ENCODE assay signal across 8 cellular contexts in the genomic region with DNA sequence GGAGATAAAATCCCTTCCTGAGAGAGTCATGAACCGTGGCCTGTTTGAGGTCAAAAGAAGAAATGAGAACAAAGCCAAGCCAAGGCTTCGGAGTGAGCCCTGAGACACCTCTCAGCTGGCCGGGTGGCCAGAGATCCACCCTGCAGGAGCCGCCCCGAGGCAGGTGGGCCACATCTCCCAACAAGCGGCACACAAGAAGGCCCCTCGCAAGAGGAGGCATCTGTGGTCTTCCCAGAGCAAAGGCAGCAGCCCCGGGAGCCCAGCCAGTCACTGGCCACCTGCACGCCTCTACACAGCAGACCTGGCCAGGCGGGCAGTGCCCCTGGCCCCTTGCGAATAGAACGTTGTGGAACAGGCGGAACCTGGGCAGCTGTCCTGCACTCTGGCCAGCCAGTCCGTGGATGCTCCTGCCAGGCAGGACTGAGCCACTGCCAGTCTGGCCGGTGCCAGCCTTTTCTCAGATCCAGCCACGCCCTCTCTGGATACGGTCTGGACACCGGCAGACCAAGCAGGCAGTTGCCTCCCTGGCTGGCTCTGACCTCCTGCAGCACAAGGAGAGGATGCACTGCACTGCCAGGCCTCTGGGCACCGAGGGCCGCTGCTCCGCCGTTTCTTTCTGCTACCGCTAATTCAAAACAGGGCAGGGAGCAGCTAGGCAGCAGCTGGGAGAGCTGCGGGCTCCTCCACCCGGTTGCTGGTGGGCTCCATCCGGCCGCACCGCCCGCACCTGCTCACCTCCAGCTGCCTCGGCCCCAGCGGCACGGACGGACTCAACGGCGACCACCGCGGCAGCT. TPM values are rescaled to one million over a fixed set of nuclear protein-coding genes. Genes with fewer than 3 reads are reported as not detected.
DNase-seq lines count a peak whose midpoint lies in the region; ATAC-seq and TF ChIP-seq lines count a peak whose summit lies in the region.

No MANE protein-coding gene starts in this region.

- peak overlapping the region; percentile 5 for H3K4me3 ChIP-seq in fibroblast of the aortic adventitia (ENCODE audit: low read depth, low read length)
- H3K4me3 ChIP-seq in neuronal stem cell (ENCODE audit: low read length in 2 of 2) = no peak overlapping the region

- H3K27me3 Mint-ChIP-seq in HFFc6 (ENCODE audit: insufficient read depth) = peaks cover 8% of the 10 kb centered on the region
- peaks cover 83% of the 10 kb centered on the region for H3K27me3 Mint-ChIP-seq in activated T-cell treated with anti-CD3 and anti-CD28 coated beads, Interleukin-2, amount 50 U/mL, for 24 hours

- H2BK120ac ChIP-seq in neuronal stem cell (ENCODE audit: low read depth, low read length) = no peak overlapping the region

- H3K4ac ChIP-seq in neuronal stem cell (ENCODE audit: low read length) = peak overlapping the region; percentile 46

- H3K4me1 ChIP-seq in neuronal stem cell (ENCODE audit: control insufficient read depth in 2 of 2, insufficient read depth in 1 of 2, low read depth in 1 of 2, low read length in 2 of 2) = peaks cover 4 to 10% of the 10 kb centered on the region in 2 donors

- ATAC-seq in HG03521 (IDR thresholded peaks at IDR 0.05; ENCODE audit: unreplicated experiment) = no peak

- H3K27ac ChIP-seq in neuronal stem cell (replicated peaks; ENCODE audit: low read length) = no peak overlapping the region

- no peak overlapping the region for H4K91ac ChIP-seq in neuronal stem cell (ENCODE audit: low read depth, low read length, poor library complexity)

- no peaks in the 10 kb centered on the region for H3K27me3 ChIP-seq in neuronal stem cell (ENCODE audit: control insufficient read depth in 3 of 3, insufficient read depth in 3 of 3, low read depth in 1 of 3, low read length in 3 of 3)

- peak overlapping the region; percentile 99 for H2BK15ac ChIP-seq in neuronal stem cell (ENCODE audit: low read length)

- H3K9me3 ChIP-seq in neuronal stem cell (replicated peaks in 1 of 2; ENCODE audit: control insufficient read depth in 2 of 2, insufficient read depth in 1 of 2, low read depth in 1 of 2, low read length in 2 of 2) = no peaks in the 10 kb centered on the region

- TF ChIP-seq CTCF in fibroblast of the aortic adventitia (IDR thresholded peaks at IDR 0.05; ENCODE audit: insufficient read depth, low read length) (no peak), HFFc6 (IDR thresholded peaks at IDR 0.05) (no peak)

- H3K36me3 Mint-ChIP-seq in HFFc6 (ENCODE audit: low read depth) = no peaks in the 10 kb centered on the region
- H3K36me3 Mint-ChIP-seq in activated T-cell treated with anti-CD3 and anti-CD28 coated beads, Interleukin-2, amount 50 U/mL, for 24 hours (ENCODE audit: low read depth) = no peaks in the 10 kb centered on the region

- DNase-seq in Ammon's horn (ENCODE audit: low spot score) = peak; percentile 56
- peak; percentile 78 for DNase-seq in NCI-H69 (lab: John Stamatoyannopoulos, UW)
- no peak for DNase-seq in fibroblast of the aortic adventitia (ENCODE audit: low read depth)
- DNase-seq in neuronal stem cell (ENCODE audit: low spot score) = no peak
- DNase-seq in HFFc6 = no peak
- no peak for DNase-seq in Kasumi-1 (lab: John Stamatoyannopoulos, UW)
- DNase-seq in activated T-cell treated with anti-CD3 and anti-CD28 coated beads, Interleukin-2, amount 50 U/mL, for 24 hours = no peak

- peak overlapping the region; percentile 16 for H2BK5ac ChIP-seq in neuronal stem cell (ENCODE audit: low read length)

- no peaks in the 10 kb centered on the region for H3K4me1 Mint-ChIP-seq in HFFc6 (ENCODE audit: low read depth)
- H3K4me1 Mint-ChIP-seq in activated T-cell treated with anti-CD3 and anti-CD28 coated beads, Interleukin-2, amount 50 U/mL, for 24 hours (ENCODE audit: low read depth) = peaks cover 4% of the 10 kb centered on the region

- peaks cover 4% of the 10 kb centered on the region; the same call in 1 of the 2 replicates for H3K9me3 Mint-ChIP-seq in HFFc6
- H3K9me3 Mint-ChIP-seq in activated T-cell treated with anti-CD3 and anti-CD28 coated beads, Interleukin-2, amount 50 U/mL, for 24 hours = no peaks in the 10 kb centered on the region

- peak overlapping the region; percentile 33 for H2AK5ac ChIP-seq in neuronal stem cell (ENCODE audit: low read depth, low read length)

- H3K79me1 ChIP-seq in neuronal stem cell (ENCODE audit: low read depth, low read length) = no peaks in the 10 kb centered on the region

- peak overlapping the region; percentile 32 for H3K23ac ChIP-seq in neuronal stem cell (ENCODE audit: low read depth, low read length, poor library complexity)

- peak overlapping the region; percentile 73 for H3K18ac ChIP-seq in neuronal stem cell (ENCODE audit: low read length)

- no peak overlapping the region for H3K27ac Mint-ChIP-seq in HFFc6
- no peak overlapping the region for H3K27ac Mint-ChIP-seq in activated T-cell treated with anti-CD3 and anti-CD28 coated beads, Interleukin-2, amount 50 U/mL, for 24 hours

- H3K4me2 ChIP-seq in neuronal stem cell (ENCODE audit: insufficient read depth, low read length, poor library complexity, severe bottlenecking) = no peak overlapping the region

- peak overlapping the region; percentile 10 for H3K9ac ChIP-seq in neuronal stem cell (ENCODE audit: low read depth, low read length, poor library complexity)

- no peak overlapping the region for H2AFZ ChIP-seq in neuronal stem cell (ENCODE audit: low read length)

- no peak overlapping the region for H4K8ac ChIP-seq in neuronal stem cell (ENCODE audit: low read depth, low read length)

- H3K36me3 ChIP-seq in neuronal stem cell (replicated peaks in 1 of 2; ENCODE audit: control insufficient read depth in 2 of 2, insufficient read depth in 2 of 2, low read length in 2 of 2) = no peaks in the 10 kb centered on the region

- no peak overlapping the region for H2BK12ac ChIP-seq in neuronal stem cell (ENCODE audit: low read length)

- no CpG with 5 or more reads among the region's 37 CpGs for WGBS in neuronal stem cell (ENCODE audit: extremely low coverage in 2 of 2, insufficient read length in 2 of 2, insufficient replicate concordance in 1 of 2), 2 donors

- no peak overlapping the region for H3K4me3 Mint-ChIP-seq in HFFc6
- no peak overlapping the region for H3K4me3 Mint-ChIP-seq in activated T-cell treated with anti-CD3 and anti-CD28 coated beads, Interleukin-2, amount 50 U/mL, for 24 hours

- H3K14ac ChIP-seq in neuronal stem cell (ENCODE audit: low read length) = no peak overlapping the region

RNA-seq across cellular contexts. Expression of gene AFDN, which starts 30.6 kb away (rescaled TPM):
- total RNA-seq in fibroblast of the aortic adventitia (ENCODE audit: low replicate concordance) = 29.2 and 136 TPM in 2 replicates
- polyA plus RNA-seq in neuronal stem cell (2013, experiment 1 of 2) = 182 TPM
- polyA plus RNA-seq in neuronal stem cell (2013, experiment 2 of 2) = 190 TPM
- 10 to 100 TPM; 16.1 to 20.3 (median 17.4) TPM for total RNA-seq in HFFc6 (2021; fragmentation: NEBNext Ultra II Directional; extraction: Animal tissue kit (Norgen Biotek cat#: 25700))

Comparison
In these comparisons a context has a peak if more than half of its experiments do, and no peak if none do; other contexts are left out.
1. DNase-seq: peak in Ammon's horn (single experiment) and NCI-H69 (single experiment); none in fibroblast of the aortic adventitia (single experiment), neuronal stem cell (single experiment), HFFc6 (single experiment), Kasumi-1 (0 of 2) and activated T-cell treated with anti-CD3 and anti-CD28 coated beads, Interleukin-2, amount 50 U/mL, for 24 hours (single experiment).